Comparison of ENCODE assay signal across 8 cellular contexts in the genomic region with DNA sequence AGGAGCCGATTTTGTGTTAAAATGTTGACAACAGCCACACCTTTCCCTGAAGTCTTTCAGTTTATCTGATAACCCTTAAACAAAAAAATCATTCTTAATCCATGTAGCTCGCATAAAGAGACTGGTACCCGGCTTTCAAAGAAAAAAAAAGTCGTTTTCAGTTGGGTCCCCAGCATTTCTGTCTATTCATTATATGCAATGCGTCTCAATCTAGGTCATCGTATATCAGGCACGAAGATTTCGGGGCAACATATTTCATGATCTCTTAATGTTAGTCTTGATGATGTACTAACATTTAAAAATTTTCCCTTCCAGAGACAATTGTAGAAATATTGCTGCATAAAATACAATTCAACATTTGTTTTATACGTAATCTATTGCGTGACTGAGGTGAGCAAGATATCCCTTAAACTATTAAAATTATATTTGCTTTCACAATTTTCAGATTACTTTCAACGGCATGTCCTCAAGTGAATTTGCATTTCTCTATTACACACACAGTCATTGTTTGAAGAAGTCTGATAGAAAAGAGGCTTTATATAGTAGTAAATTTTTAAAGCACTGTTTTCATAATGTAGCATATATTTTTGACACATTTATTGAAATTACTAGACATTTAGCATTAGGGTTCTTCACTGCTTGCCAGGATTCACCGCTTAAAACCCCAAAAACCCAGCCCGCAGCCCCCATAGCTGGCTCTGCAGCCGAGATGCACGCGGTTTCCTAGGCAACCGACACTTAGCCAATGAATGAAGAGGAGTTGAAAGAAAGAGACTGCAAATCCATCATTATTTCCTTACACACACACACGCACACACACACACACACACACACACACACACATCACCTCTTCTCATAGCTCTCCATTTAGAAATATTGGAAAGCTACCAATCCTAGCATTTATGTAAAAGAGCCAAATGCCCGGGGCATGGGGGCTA. TPM values are rescaled to one million over a fixed set of nuclear protein-coding genes. Genes with fewer than 3 reads are reported as not detected.
DNase-seq lines count a peak whose midpoint lies in the region; ATAC-seq and TF ChIP-seq lines count a peak whose summit lies in the region.

No MANE protein-coding gene starts in this region.

- DNase-seq in G401 (ENCODE audit: low spot score): peak; percentile 91
- peak; percentile 73 for DNase-seq in NCI-H446 treated with DMSO at 0.1 percent for 48 hours (lab: John Stamatoyannopoulos, UW)
- peak; percentile 46 for DNase-seq in choroid plexus epithelial cell (ENCODE audit: low read depth)
- DNase-seq in uterus: no peak
- no peak for DNase-seq in GM10248 (ENCODE audit: extremely low spot score)

- intact Hi-C loops in uterus (cut with DNase I; ENCODE audit: low total_unique reads): no loop called here

- H3K4me3 ChIP-seq in choroid plexus epithelial cell (ENCODE audit: low read depth, low read length): peak overlapping the region; percentile 66
- H3K4me3 ChIP-seq in mesodermal cell (ENCODE audit: extremely low read depth, insufficient read depth, low read length, poor library complexity, severe bottlenecking): peak overlapping the region; percentile 50
- H3K4me3 ChIP-seq in uterus: peak overlapping the region; percentile 39 to 43

- POLR2A ChIA-PET in GM10248 (lab: Yijun Ruan, JAX): no interaction called here

- in situ Hi-C loops in G401 (cut with HindIII; ENCODE audit: low sequenced_read_pairs): no loop called here

- H3K36me3 ChIP-seq in mesodermal cell (ENCODE audit: control insufficient read depth, insufficient read depth, low read length) (peaks cover 8% of the 10 kb centered on the region), uterus (no peaks in the 10 kb centered on the region)

- H3K9me3 ChIP-seq in mesodermal cell (ENCODE audit: control insufficient read depth, low read length) (no peaks in the 10 kb centered on the region), uterus (no peaks in the 10 kb centered on the region)

- peaks cover 3 to 31% of the 10 kb centered on the region in 2 donors for H3K27me3 ChIP-seq in uterus

- ATAC-seq in GM21786 (IDR thresholded peaks at IDR 0.05; ENCODE audit: unreplicated experiment) (no peak), GM18511 (IDR thresholded peaks at IDR 0.05; ENCODE audit: unreplicated experiment) (no peak)

- peak overlapping the region; percentile 87 for H3K27ac ChIP-seq in mesodermal cell (ENCODE audit: low read depth, low read length, severe bottlenecking)
- H3K27ac ChIP-seq in uterus: peak overlapping the region; percentile 50 to 65

- H3K4me1 ChIP-seq in mesodermal cell (ENCODE audit: control insufficient read depth, insufficient read depth, low read length, poor library complexity, severe bottlenecking): peaks cover 6% of the 10 kb centered on the region
- H3K4me1 ChIP-seq in uterus: peaks cover 0 to 19% of the 10 kb centered on the region in 2 donors

- WGBS in mesodermal cell (ENCODE audit: insufficient coverage in 2 of 2), 2 experiments: 7 to 11% methylated on average over 3 to 4 of the region's 19 CpGs

- CTCF ChIA-PET in GM10248 (lab: Yijun Ruan, JAX): interaction anchor here (0.9 to 3.7 kb wide), 5 partner anchors 15 to 618 kb away, joined by 3 to 26 read pairs (median 4); a partner anchor contains a TSS

- TF ChIP-seq CTCF in choroid plexus epithelial cell (conservative IDR thresholded peaks at IDR 0.05; ENCODE audit: low read depth, low read length) (no peak), uterus (IDR thresholded peaks at IDR 0.05) (no peak), GM10248 (IDR thresholded peaks at IDR 0.05; ENCODE audit: control extremely low read depth, extremely low read depth, low read depth, missing control alignments) (no peak)

- no peak for TF ChIP-seq POLR2A in uterus (IDR thresholded peaks at IDR 0.05)

RNA-seq across cellular contexts. Expression of a gene that starts 3.1 kb away (rescaled TPM):
- 31.6 and 39.2 TPM in 2 replicates for total RNA-seq in G401 (2014; rRNA removed; shearing (Covaris generic))
- 280 TPM for polyA plus RNA-seq in mesodermal cell (2013, experiment 1 of 2)
- polyA plus RNA-seq in mesodermal cell (2013, experiment 2 of 2): 213 TPM
- 10 to 100 TPM in 1 of 4 donors, 1 to 10 TPM in 1, under 1 TPM in 1, not detected in 1; 0.26 to 80.7 (median 4.3) TPM for total RNA-seq in uterus

RNA-seq across cellular contexts. Expression of a gene that starts 28.2 kb away (rescaled TPM):
- 26.6 and 54.5 TPM in 2 replicates for total RNA-seq in G401 (2014; rRNA removed; shearing (Covaris generic))
- 14.0 TPM for polyA plus RNA-seq in mesodermal cell (2013, experiment 1 of 2)
- 14.7 TPM for polyA plus RNA-seq in mesodermal cell (2013, experiment 2 of 2)
- total RNA-seq in uterus: 10 to 100 TPM; 13.1 to 49.4 (median 28.0) TPM

Comparison
In these comparisons a context has a peak if more than half of its experiments do, and no peak if none do; other contexts are left out.
1. DNase-seq: peak in G401 (single experiment), NCI-H446 treated with DMSO at 0.1 percent for 48 hours (single experiment) and choroid plexus epithelial cell (single experiment); none in uterus (0 of 2) and GM10248 (single experiment).
2. Peak in every context shown above with its lines, with median percentiles within 50 percentile points of each other: H3K4me3 ChIP-seq.